9 cellular contexts compared by ENCODE assay signal in genomic region chr2:225616372-225616771, GRCh38.
"Had no signal": no experiment of that assay in that cellular context is flagged by ENCODE, and none has a peak within 500 bp of the region (broad histone marks: within the 10 kb centered on the region; RNA-seq: fewer than 3 reads in every experiment).

No MANE protein-coding gene starts in this region.

- H2AFZ ChIP-seq: GM23248 had no signal

- H3K9me3 ChIP-seq: HAP-1 had no signal

- H3K4me1 ChIP-seq: HAP-1 had no signal

- H3K9ac ChIP-seq: GM23248 had no signal

- H3K27ac ChIP-seq: GM23248 had no signal

- DNase-seq: GM23248, GOT3, H7, HFFc6, IMR-90 had no signal

- H3K4me3 ChIP-seq: GM23248, HAP-1, K562 had no signal

- H3K36me3 ChIP-seq: HAP-1 had no signal

- FAIRE-seq: HTR-8/SVneo, K562 had no signal

- ATAC-seq: HCT116, K562 had no signal
